ENCODE assay signal across 11 cellular contexts in the genomic region with DNA sequence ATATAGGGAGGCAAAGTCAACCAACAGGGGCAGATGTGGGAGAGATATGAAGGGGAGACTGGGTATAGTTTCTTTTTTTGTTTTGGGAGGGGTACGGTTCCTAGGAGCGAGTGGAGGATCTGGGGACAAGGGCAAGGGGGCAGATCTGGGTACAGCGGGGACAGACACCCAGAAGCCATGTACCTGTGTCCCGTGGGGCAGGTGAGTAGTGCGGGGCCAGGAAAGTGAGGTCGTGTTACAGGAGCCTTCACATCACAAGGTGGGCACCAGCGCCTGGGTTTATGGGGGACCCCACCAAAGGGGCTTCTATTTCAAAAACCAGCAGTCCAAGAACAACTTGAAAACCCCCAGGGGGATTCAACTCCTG. TPM values are rescaled to one million over a fixed set of nuclear protein-coding genes. Genes with fewer than 3 reads are reported as not detected.
DNase-seq lines count a peak whose midpoint lies in the region; ATAC-seq, FAIRE-seq and TF ChIP-seq lines count a peak whose summit lies in the region.
"Had no signal": no experiment of that assay in that cellular context is flagged by ENCODE, and none has a peak within 500 bp of the region (broad histone marks: within the 10 kb centered on the region; RNA-seq: fewer than 3 reads in every experiment).

No MANE protein-coding gene starts in this region.

- ATAC-seq in left ventricle myocardium superior (no peak), GM21786 (IDR thresholded peaks at IDR 0.05; ENCODE audit: unreplicated experiment) (no peak)
- peak; percentile 2 to 34 for ATAC-seq in natural killer cell treated with Interleukin-12 subunit alpha and Interleukin-12 subunit beta and Interleukin-15 and Interleukin-18, amount 100 ng/mL, for 72 hours
- ATAC-seq: foreskin keratinocyte had no signal

- H3K4me3 ChIP-seq in left ventricle myocardium inferior (no peak overlapping the region), vagina (no peak overlapping the region), GM23248 (no peak overlapping the region)
- H3K4me3 ChIP-seq: Peyer's patch had no signal

- H3K4me1 ChIP-seq in left ventricle myocardium inferior (peaks cover 51% of the 10 kb centered on the region), vagina (peaks cover 88% of the 10 kb centered on the region), GM23248 (ENCODE audit: insufficient read depth) (no peaks in the 10 kb centered on the region)
- H3K4me1 ChIP-seq: foreskin keratinocyte had no signal

- no peak for TF ChIP-seq CTCF in left ventricle myocardium inferior (IDR thresholded peaks at IDR 0.05; ENCODE audit: borderline replicate concordance)
- TF ChIP-seq CTCF in vagina (IDR thresholded peaks at IDR 0.05), result no peak

- intact Hi-C loops in left ventricle myocardium inferior (cut with micrococcal nuclease) (no loop called here), left ventricle myocardium superior (cut with micrococcal nuclease) (no loop called here), vagina (cut with DNase I) (no loop called here)
- intact Hi-C loops in activated T-helper 1 cell treated with anti-CD3 and anti-CD28 coated beads, Interleukin-12 subunit alpha, Interleukin-12 subunit beta, Interleukin-2, Interleukin-4 antibody, amounts not matched to agents 30 ng/mL and 10 ng/mL and 1 ng/mL, durations not matched to agents 14 hours and 24 hours and 36 hours (cut with micrococcal nuclease), result no loop called here

- no peak overlapping the region for H3K4me2 ChIP-seq in GM23248 (ENCODE audit: unreplicated experiment)

- H3F3A ChIP-seq in GM23248 (ENCODE audit: insufficient read depth), result no peaks in the 10 kb centered on the region

- H4K20me1 ChIP-seq in GM23248 (ENCODE audit: insufficient read depth), result peaks cover 19% of the 10 kb centered on the region; the same call in 1 of the 2 replicates

- H3K27me3 Mint-ChIP-seq in activated T-helper 1 cell treated with anti-CD3 and anti-CD28 coated beads, Interleukin-12 subunit alpha, Interleukin-12 subunit beta, Interleukin-2, Interleukin-4 antibody, amounts not matched to agents 30 ng/mL and 10 ng/mL and 1 ng/mL, durations not matched to agents 14 hours and 24 hours and 36 hours (ENCODE audit: insufficient read depth), result no peaks in the 10 kb centered on the region
- no peaks in the 10 kb centered on the region for H3K27me3 Mint-ChIP-seq in natural killer cell treated with Interleukin-12 subunit alpha and Interleukin-12 subunit beta and Interleukin-15 and Interleukin-18, amount 100 ng/mL, for 72 hours

- no peak overlapping the region for H2AFZ ChIP-seq in GM23248

- WGBS in GM23248 (ENCODE audit: low coverage in 1 of 2, low lambda C conversion rate in 2 of 2, missing lambda C conversion rate in 2 of 2), 2 experiments, result 96% methylated on average over 6 to 7 of the region's 7 CpGs

- no peak for FAIRE-seq in HTR-8/SVneo (lab: Jason Lieb, UNC)

- H3K27ac ChIP-seq in left ventricle myocardium inferior (replicated peaks) (no peak overlapping the region), vagina (peak overlapping the region; percentile 35), GM23248 (no peak overlapping the region)
- H3K27ac ChIP-seq: foreskin keratinocyte had no signal

- DNase-seq in left ventricle myocardium inferior (peak; percentile 11), left ventricle myocardium superior (no peak), vagina (ENCODE audit: extremely low spot score in 2 of 2) (no peak), HTR-8/SVneo (ENCODE audit: insufficient read length, low spot score) (no peak), GM23248 (no peak)
- DNase-seq in activated T-helper 1 cell treated with anti-CD3 and anti-CD28 coated beads, Interleukin-12 subunit alpha, Interleukin-12 subunit beta, Interleukin-2, Interleukin-4 antibody, amounts not matched to agents 30 ng/mL and 10 ng/mL and 1 ng/mL, durations not matched to agents 14 hours and 24 hours and 36 hours (ENCODE audit: low spot score), result no peak
- no peak for DNase-seq in natural killer cell treated with Interleukin-12 subunit alpha and Interleukin-12 subunit beta and Interleukin-15 and Interleukin-18, amount 100 ng/mL, for 72 hours (ENCODE audit: low spot score)
- DNase-seq: foreskin keratinocyte, NCI-H524 had no signal

- H3K27ac Mint-ChIP-seq in activated T-helper 1 cell treated with anti-CD3 and anti-CD28 coated beads, Interleukin-12 subunit alpha, Interleukin-12 subunit beta, Interleukin-2, Interleukin-4 antibody, amounts not matched to agents 30 ng/mL and 10 ng/mL and 1 ng/mL, durations not matched to agents 14 hours and 24 hours and 36 hours, result peak overlapping the region; percentile 72
- H3K27ac Mint-ChIP-seq in natural killer cell treated with Interleukin-12 subunit alpha and Interleukin-12 subunit beta and Interleukin-15 and Interleukin-18, amount 100 ng/mL, for 72 hours, result peak overlapping the region; percentile 67 to 90

- H3K9me3 Mint-ChIP-seq in activated T-helper 1 cell treated with anti-CD3 and anti-CD28 coated beads, Interleukin-12 subunit alpha, Interleukin-12 subunit beta, Interleukin-2, Interleukin-4 antibody, amounts not matched to agents 30 ng/mL and 10 ng/mL and 1 ng/mL, durations not matched to agents 14 hours and 24 hours and 36 hours, result no peaks in the 10 kb centered on the region
- H3K9me3 Mint-ChIP-seq in natural killer cell treated with Interleukin-12 subunit alpha and Interleukin-12 subunit beta and Interleukin-15 and Interleukin-18, amount 100 ng/mL, for 72 hours, result no peaks in the 10 kb centered on the region

- in situ Hi-C loops in GM23248 (cut with MboI), result no loop called here

- H3K9ac ChIP-seq in GM23248, result no peak overlapping the region

- H3K36me3 Mint-ChIP-seq in activated T-helper 1 cell treated with anti-CD3 and anti-CD28 coated beads, Interleukin-12 subunit alpha, Interleukin-12 subunit beta, Interleukin-2, Interleukin-4 antibody, amounts not matched to agents 30 ng/mL and 10 ng/mL and 1 ng/mL, durations not matched to agents 14 hours and 24 hours and 36 hours (ENCODE audit: low read depth), result peaks cover 43% of the 10 kb centered on the region
- no peaks in the 10 kb centered on the region for H3K36me3 Mint-ChIP-seq in natural killer cell treated with Interleukin-12 subunit alpha and Interleukin-12 subunit beta and Interleukin-15 and Interleukin-18, amount 100 ng/mL, for 72 hours

- H3K79me2 ChIP-seq in GM23248 (ENCODE audit: insufficient read depth), result peaks cover 97% of the 10 kb centered on the region

- TF ChIP-seq POLR2A in vagina (IDR thresholded peaks at IDR 0.05), result no peak

- no peaks in the 10 kb centered on the region for H3K9me3 ChIP-seq in left ventricle myocardium inferior (replicated peaks)
- H3K9me3 ChIP-seq in vagina, result no peaks in the 10 kb centered on the region
- H3K9me3 ChIP-seq in GM23248 (ENCODE audit: low read depth), result no peaks in the 10 kb centered on the region
- H3K9me3 ChIP-seq: Peyer's patch had no signal

- H3K36me3 ChIP-seq in left ventricle myocardium inferior, result peaks cover 8% of the 10 kb centered on the region
- H3K36me3 ChIP-seq in vagina, result no peaks in the 10 kb centered on the region
- H3K36me3 ChIP-seq in GM23248 (ENCODE audit: low read depth), result no peaks in the 10 kb centered on the region

- peaks cover 58% of the 10 kb centered on the region for H3K4me1 Mint-ChIP-seq in activated T-helper 1 cell treated with anti-CD3 and anti-CD28 coated beads, Interleukin-12 subunit alpha, Interleukin-12 subunit beta, Interleukin-2, Interleukin-4 antibody, amounts not matched to agents 30 ng/mL and 10 ng/mL and 1 ng/mL, durations not matched to agents 14 hours and 24 hours and 36 hours (ENCODE audit: low read depth)
- peaks cover 68 to 74% of the 10 kb centered on the region in 2 donors for H3K4me1 Mint-ChIP-seq in natural killer cell treated with Interleukin-12 subunit alpha and Interleukin-12 subunit beta and Interleukin-15 and Interleukin-18, amount 100 ng/mL, for 72 hours (ENCODE audit: low read depth in 2 of 2)

- H3K27me3 ChIP-seq in left ventricle myocardium inferior (ENCODE audit: low read depth) (no peaks in the 10 kb centered on the region), vagina (no peaks in the 10 kb centered on the region), GM23248 (replicated peaks; ENCODE audit: insufficient read depth) (no peaks in the 10 kb centered on the region)
- H3K27me3 ChIP-seq: foreskin keratinocyte, Peyer's patch had no signal

- H3K9me2 ChIP-seq in GM23248 (ENCODE audit: insufficient read depth), result no peaks in the 10 kb centered on the region

- peak overlapping the region; percentile 48 for H3K4me3 Mint-ChIP-seq in activated T-helper 1 cell treated with anti-CD3 and anti-CD28 coated beads, Interleukin-12 subunit alpha, Interleukin-12 subunit beta, Interleukin-2, Interleukin-4 antibody, amounts not matched to agents 30 ng/mL and 10 ng/mL and 1 ng/mL, durations not matched to agents 14 hours and 24 hours and 36 hours
- peak overlapping the region; percentile 72 for H3K4me3 Mint-ChIP-seq in natural killer cell treated with Interleukin-12 subunit alpha and Interleukin-12 subunit beta and Interleukin-15 and Interleukin-18, amount 100 ng/mL, for 72 hours

RNA-seq across cellular contexts. Expression of a gene that starts 11.5 kb away (rescaled TPM):
- 55.6 TPM for total RNA-seq in left ventricle myocardium inferior
- 70.8 TPM for total RNA-seq in left ventricle myocardium superior
- total RNA-seq in activated T-helper 1 cell treated with anti-CD3 and anti-CD28 coated beads, Interleukin-12 subunit alpha, Interleukin-12 subunit beta, Interleukin-2, Interleukin-4 antibody, amounts not matched to agents 30 ng/mL and 10 ng/mL and 1 ng/mL, durations not matched to agents 14 hours and 24 hours and 36 hours, result 197 and 199 TPM in 2 replicates
- 100 to 1,000 TPM; 112 to 191 TPM for total RNA-seq in natural killer cell treated with Interleukin-12 subunit alpha and Interleukin-12 subunit beta and Interleukin-15 and Interleukin-18, amount 100 ng/mL, for 72 hours
- 111 TPM for total RNA-seq in vagina
- total RNA-seq in GM23248 (2014; rRNA removed; shearing (Covaris generic)), result 83.2 and 92.1 TPM in 2 replicates
- 150 and 159 TPM in 2 replicates for polyA plus RNA-seq in GM23248 (2016; fragmentation: Nextera tagmentation; extraction: Ambion mirVana)

Comparison
In these comparisons a context has a peak if more than half of its experiments do, and no peak if none do; other contexts are left out.
1. ATAC-seq: peak in natural killer cell treated with Interleukin-12 subunit alpha and Interleukin-12 subunit beta and Interleukin-15 and Interleukin-18, amount 100 ng/mL, for 72 hours (2 of 2); none in left ventricle myocardium superior (single experiment) and GM21786 (single experiment).